ENCODE assay signal across 8 cellular contexts in genomic region chr11:125429174-125429707, GRCh38.
A peak's percentile ranks its signal among the peaks of the same experiment; 100 is the strongest.
DNase-seq lines count a peak whose midpoint lies in the region; ATAC-seq and TF ChIP-seq lines count a peak whose summit lies in the region.

No MANE protein-coding gene starts in this region.

- 47 to 63% (median 53%) methylated on average over 6 of the region's 6 CpGs for WGBS in ovary, 3 donors

- H3K27me3 Mint-ChIP-seq in CD8-positive, alpha-beta memory T cell, result peaks cover 12 to 40% of the 10 kb centered on the region in 2 donors

- DNase-seq in CD8-positive, alpha-beta memory T cell, result peak in 4 of 5 donors; percentile 6 to 9 (median 8)
- DNase-seq in NCI-H345 (lab: John Stamatoyannopoulos, UW) (peak; percentile 55), activated T-cell treated with anti-CD3 and anti-CD28 coated beads for 4 hours (peak; percentile 16), fibroblast of pulmonary artery (ENCODE audit: low read depth) (peak; percentile 71), ovary (peak; percentile 36 to 71 (median 56))

- POLR2A ChIA-PET in CD8-positive, alpha-beta memory T cell (lab: Charles Lee), result no interaction called here

- H3K27me3 ChIP-seq in CD8-positive, alpha-beta memory T cell (ENCODE audit: insufficient read depth, low read length, poor library complexity, severe bottlenecking), result no peaks in the 10 kb centered on the region
- H3K27me3 ChIP-seq in ovary, result no peaks in the 10 kb centered on the region

- peaks cover 2 to 5% (median 3%) of the 10 kb centered on the region in 3 donors for H3K4me1 Mint-ChIP-seq in CD8-positive, alpha-beta memory T cell

- no peaks in the 10 kb centered on the region for H3K9me3 ChIP-seq in CD8-positive, alpha-beta memory T cell (ENCODE audit: low read length)
- no peaks in the 10 kb centered on the region for H3K9me3 ChIP-seq in ovary

- ATAC-seq in GM21529 (IDR thresholded peaks at IDR 0.05; ENCODE audit: unreplicated experiment) (peak; percentile 66), GM21786 (IDR thresholded peaks at IDR 0.05; ENCODE audit: unreplicated experiment) (no peak), GM21526 (IDR thresholded peaks at IDR 0.05; ENCODE audit: low FRiP score, unreplicated experiment) (no peak)

- H3K4me3 ChIP-seq in CD8-positive, alpha-beta memory T cell (ENCODE audit: low read length), result no peak overlapping the region
- no peak overlapping the region for H3K4me3 ChIP-seq in fibroblast of pulmonary artery (replicated peaks; ENCODE audit: low read depth, low read length)
- no peak overlapping the region for H3K4me3 ChIP-seq in ovary

- intact Hi-C loops in ovary (cut with DNase I), result no loop called here

- H3K36me3 Mint-ChIP-seq in CD8-positive, alpha-beta memory T cell, result no peaks in the 10 kb centered on the region

- TF ChIP-seq CTCF in fibroblast of pulmonary artery (IDR thresholded peaks at IDR 0.05; ENCODE audit: low read length, missing control alignments) (peak; percentile 89), ovary (IDR thresholded peaks at IDR 0.05) (no peak)

- no peak overlapping the region for H3K27ac ChIP-seq in CD8-positive, alpha-beta memory T cell (ENCODE audit: low read depth, low read length)
- no peak overlapping the region for H3K27ac ChIP-seq in ovary

- no peak for TF ChIP-seq EP300 in ovary (IDR thresholded peaks at IDR 0.05)

- H3K4me1 ChIP-seq in CD8-positive, alpha-beta memory T cell (ENCODE audit: insufficient read depth, low read length), result no peaks in the 10 kb centered on the region
- H3K4me1 ChIP-seq in ovary (ENCODE audit: insufficient read depth), result no peaks in the 10 kb centered on the region

- no peaks in the 10 kb centered on the region for H3K36me3 ChIP-seq in CD8-positive, alpha-beta memory T cell (ENCODE audit: insufficient read depth, low read length)
- no peaks in the 10 kb centered on the region for H3K36me3 ChIP-seq in ovary

- no peak overlapping the region for H3K4me3 Mint-ChIP-seq in CD8-positive, alpha-beta memory T cell

- CTCF ChIA-PET in CD8-positive, alpha-beta memory T cell (lab: Charles Lee), result interaction anchor here (0.9 kb wide), 1 partner anchor 20 kb away, joined by 4 read pairs; no protein-coding TSS in a partner anchor

- H3K27ac Mint-ChIP-seq in CD8-positive, alpha-beta memory T cell, result peak overlapping the region in 1 of 8 donors; percentile 33

- H3K9me3 Mint-ChIP-seq in CD8-positive, alpha-beta memory T cell, result no peaks in the 10 kb centered on the region

- TF ChIP-seq POLR2A in ovary (IDR thresholded peaks at IDR 0.05), result no peak

Comparison
In these comparisons a context has a peak if more than half of its experiments do, and no peak if none do; other contexts are left out.
1. DNase-seq: peak in every context shown above with its lines; median percentile 71 in fibroblast of pulmonary artery; 56 in ovary; 55 in NCI-H345; 16 in activated T-cell treated with anti-CD3 and anti-CD28 coated beads for 4 hours; 8 in CD8-positive, alpha-beta memory T cell.